In the genomic region with DNA sequence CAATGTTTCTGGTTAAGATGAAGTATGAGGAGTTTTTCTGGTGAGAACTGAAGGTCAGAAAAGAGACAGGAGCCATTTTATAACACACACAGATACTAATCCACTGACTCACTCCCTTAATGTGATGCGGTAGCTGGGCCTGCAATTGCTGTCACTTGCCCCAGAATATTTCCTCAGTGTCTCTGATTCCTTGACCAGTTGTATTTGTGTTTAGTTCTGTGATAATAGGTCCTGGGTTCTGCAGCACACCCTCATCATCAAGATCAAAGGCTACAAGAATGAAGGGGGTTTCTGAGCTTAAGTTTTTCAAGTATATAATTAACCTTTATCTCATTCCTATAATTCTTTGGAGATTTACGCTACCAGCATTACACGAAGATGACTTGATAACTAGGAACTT, we compare ENCODE assay signal across 16 cellular contexts.
DNase-seq lines count a peak whose midpoint lies in the region; ATAC-seq, FAIRE-seq and TF ChIP-seq lines count a peak whose summit lies in the region.
"Had no signal": no experiment of that assay in that cellular context is flagged by ENCODE, and none has a peak within 500 bp of the region (broad histone marks: within the 10 kb centered on the region; RNA-seq: fewer than 3 reads in every experiment).

No MANE protein-coding gene starts in this region.

- 0% methylated on average over 3 of the region's 3 CpGs for WGBS in HepG2 (ENCODE audit: low lambda C conversion rate)
- WGBS in right lobe of liver (ENCODE audit: insufficient coverage, low coverage, low lambda C conversion rate, missing lambda C conversion rate) = 42% methylated on average over 3 of the region's 3 CpGs
- 17% methylated on average over 3 of the region's 3 CpGs for WGBS in hepatocyte (ENCODE audit: low lambda C conversion rate, missing lambda C conversion rate)
- WGBS in mesodermal cell (ENCODE audit: insufficient coverage in 2 of 2), 2 experiments = no CpG with 5 or more reads among the region's 3 CpGs
- WGBS in GM23248 (ENCODE audit: low coverage in 1 of 2, low lambda C conversion rate in 2 of 2, missing lambda C conversion rate in 2 of 2), 2 experiments = 36 to 41% methylated on average over 3 of the region's 3 CpGs

- H3K9ac ChIP-seq in HepG2 (ENCODE audit: insufficient read depth, low read depth, low read length) (no peak overlapping the region), GM23248 (no peak overlapping the region)
- H3K9ac ChIP-seq: BLaER1 treated with 17β-estradiol and CSF1 and Interleukin-3, amounts not matched to agents 10 nM and 100 nM had no signal

- H3K79me2 ChIP-seq in HepG2 (ENCODE audit: insufficient read depth, low read length) (no peaks in the 10 kb centered on the region), hepatocyte (no peaks in the 10 kb centered on the region), GM23248 (ENCODE audit: insufficient read depth) (no peaks in the 10 kb centered on the region)

- H3K27me3 ChIP-seq in HepG2 (ENCODE audit: control insufficient read depth in 1 of 2, insufficient read depth in 2 of 2, low read length in 2 of 2) (no peaks in the 10 kb centered on the region), right lobe of liver (no peaks in the 10 kb centered on the region), hepatocyte (no peaks in the 10 kb centered on the region), GM23248 (replicated peaks; ENCODE audit: insufficient read depth) (no peaks in the 10 kb centered on the region)

- H3K4me1 ChIP-seq in HepG2 (ENCODE audit: insufficient read depth, low read length) (no peaks in the 10 kb centered on the region), right lobe of liver (no peaks in the 10 kb centered on the region), hepatocyte (ENCODE audit: insufficient read depth) (no peaks in the 10 kb centered on the region), mesodermal cell (ENCODE audit: control insufficient read depth, insufficient read depth, low read length, poor library complexity, severe bottlenecking) (peaks cover 4% of the 10 kb centered on the region), GM23248 (ENCODE audit: insufficient read depth) (no peaks in the 10 kb centered on the region)
- H3K4me1 ChIP-seq: BLaER1 treated with 17β-estradiol and CSF1 and Interleukin-3, amounts not matched to agents 10 nM and 100 nM had no signal

- H3K4me2 ChIP-seq in HepG2 (ENCODE audit: low read depth, low read length) (no peak overlapping the region), hepatocyte (no peak overlapping the region), GM23248 (ENCODE audit: unreplicated experiment) (no peak overlapping the region)
- H3K4me2 ChIP-seq: BLaER1 treated with 17β-estradiol and CSF1 and Interleukin-3, amounts not matched to agents 10 nM and 100 nM had no signal

- no peaks in the 10 kb centered on the region for H3F3A ChIP-seq in GM23248 (ENCODE audit: insufficient read depth)

- intact Hi-C loops in HepG2 (cut with micrococcal nuclease; ENCODE audit: unreplicated experiment) = no loop called here
- intact Hi-C loops in right lobe of liver (cut with DNase I) = no loop called here

- H3K27ac Mint-ChIP-seq in activated naive CD4-positive, alpha-beta T cell treated with anti-CD3 and anti-CD28 coated beads, Interleukin-2, amount 10 ng/mL, durations not matched to agents 7 days and 5 days = no peak overlapping the region
- H3K27ac Mint-ChIP-seq: CD4-positive, CD25-positive, alpha-beta regulatory T cell; H9 had no signal

- H3K4me3 ChIP-seq in HepG2 (replicated peaks in 1 of 3; ENCODE audit: insufficient read depth in 1 of 3, low read depth in 2 of 3, low read length in 3 of 3) (no peak overlapping the region), right lobe of liver (no peak overlapping the region), hepatocyte (no peak overlapping the region), mesodermal cell (ENCODE audit: extremely low read depth, insufficient read depth, low read length, poor library complexity, severe bottlenecking) (no peak overlapping the region), GM23248 (no peak overlapping the region)
- H3K4me3 ChIP-seq: BLaER1 treated with 17β-estradiol and CSF1 and Interleukin-3, amounts not matched to agents 10 nM and 100 nM; GM12878 had no signal

- peaks cover 2% of the 10 kb centered on the region for H3K9me3 Mint-ChIP-seq in activated naive CD4-positive, alpha-beta T cell treated with anti-CD3 and anti-CD28 coated beads, Interleukin-2, amount 10 ng/mL, durations not matched to agents 7 days and 5 days

- H2AFZ ChIP-seq in HepG2 (ENCODE audit: low read length) = no peak overlapping the region
- H2AFZ ChIP-seq in hepatocyte = peak overlapping the region; percentile 2
- H2AFZ ChIP-seq in GM23248 = no peak overlapping the region

- H3K27me3 Mint-ChIP-seq in activated naive CD4-positive, alpha-beta T cell treated with anti-CD3 and anti-CD28 coated beads, Interleukin-2, amount 10 ng/mL, durations not matched to agents 7 days and 5 days = no peaks in the 10 kb centered on the region
- H3K27me3 Mint-ChIP-seq: CD4-positive, CD25-positive, alpha-beta regulatory T cell had no signal

- H4K20me1 ChIP-seq in HepG2 (ENCODE audit: insufficient read depth, low read length) (no peaks in the 10 kb centered on the region), hepatocyte (ENCODE audit: insufficient read depth, poor library complexity, severe bottlenecking) (no peaks in the 10 kb centered on the region), GM23248 (ENCODE audit: insufficient read depth) (no peaks in the 10 kb centered on the region)
- H4K20me1 ChIP-seq: BLaER1 treated with 17β-estradiol and CSF1 and Interleukin-3, amounts not matched to agents 10 nM and 100 nM had no signal

- no peak overlapping the region for H3K27ac ChIP-seq in HepG2 (ENCODE audit: extremely low read length, insufficient read depth, low read length)
- H3K27ac ChIP-seq in right lobe of liver = no peak overlapping the region
- H3K27ac ChIP-seq in hepatocyte = peak overlapping the region; percentile 14
- H3K27ac ChIP-seq in mesodermal cell (ENCODE audit: low read depth, low read length, severe bottlenecking) = peak overlapping the region; percentile 80
- no peak overlapping the region for H3K27ac ChIP-seq in GM23248
- H3K27ac ChIP-seq: 22Rv1; BLaER1 treated with 17β-estradiol and CSF1 and Interleukin-3, amounts not matched to agents 10 nM and 100 nM had no signal

- CTCF ChIA-PET in HepG2 (lab: Yijun Ruan, JAX; ENCODE audit: low intra/inter-chr PET ratio, low total read pairs) = no interaction called here
- CTCF ChIA-PET in activated naive CD4-positive, alpha-beta T cell treated with anti-CD3 and anti-CD28 coated beads, Interleukin-2, amount 10 ng/mL, durations not matched to agents 7 days and 5 days (lab: Charles Lee) = no interaction called here

- no peaks in the 10 kb centered on the region for H3K9me2 ChIP-seq in hepatocyte (replicated peaks; ENCODE audit: insufficient read depth)
- H3K9me2 ChIP-seq in GM23248 (ENCODE audit: insufficient read depth) = no peaks in the 10 kb centered on the region

- H3K4me1 Mint-ChIP-seq in activated naive CD4-positive, alpha-beta T cell treated with anti-CD3 and anti-CD28 coated beads, Interleukin-2, amount 10 ng/mL, durations not matched to agents 7 days and 5 days = no peaks in the 10 kb centered on the region
- H3K4me1 Mint-ChIP-seq: CD4-positive, CD25-positive, alpha-beta regulatory T cell; H9 had no signal

- ATAC-seq in HepG2 = no peak
- ATAC-seq in right lobe of liver = no peak
- ATAC-seq in GM21360 (IDR thresholded peaks at IDR 0.05; ENCODE audit: unreplicated experiment) = no peak
- ATAC-seq in GM18909 (IDR thresholded peaks at IDR 0.05; ENCODE audit: poor library complexity, unreplicated experiment) = no peak
- ATAC-seq: GM12878 had no signal

- no peak for FAIRE-seq in HepG2 (lab: Jason Lieb, UNC)
- FAIRE-seq: GM12878, GM18507 had no signal

- in situ Hi-C loops in HepG2 (cut with HindIII; ENCODE audit: extremely low pct_ligation_motif_present, low pct_unique_long_range_greater_than_20kb) = no loop called here
- in situ Hi-C loops in GM23248 (cut with MboI) = no loop called here

- peak; percentile 1 for DNase-seq in HepG2 (ENCODE audit: low spot score)
- DNase-seq in right lobe of liver = no peak
- peak; percentile 10 for DNase-seq in hepatocyte (ENCODE audit: low spot score)
- no peak for DNase-seq in activated naive CD4-positive, alpha-beta T cell treated with anti-CD3 and anti-CD28 coated beads, Interleukin-2, amount 10 ng/mL, durations not matched to agents 7 days and 5 days
- no peak for DNase-seq in GM23248
- DNase-seq: CD4-positive, CD25-positive, alpha-beta regulatory T cell; DMS79; GOT3; H9 had no signal

- H3K4me3 Mint-ChIP-seq in activated naive CD4-positive, alpha-beta T cell treated with anti-CD3 and anti-CD28 coated beads, Interleukin-2, amount 10 ng/mL, durations not matched to agents 7 days and 5 days = no peak overlapping the region
- H3K4me3 Mint-ChIP-seq: CD4-positive, CD25-positive, alpha-beta regulatory T cell; H9 had no signal

- H3K9me3 ChIP-seq in HepG2 (ENCODE audit: low read length) (no peaks in the 10 kb centered on the region), right lobe of liver (no peaks in the 10 kb centered on the region), hepatocyte (ENCODE audit: low read depth) (no peaks in the 10 kb centered on the region), mesodermal cell (ENCODE audit: control insufficient read depth, low read length) (no peaks in the 10 kb centered on the region), GM23248 (ENCODE audit: low read depth) (no peaks in the 10 kb centered on the region)

- TF ChIP-seq EP300 in HepG2 (IDR thresholded peaks at IDR 0.05; ENCODE audit: low read depth in 2 of 2, low read length in 2 of 2) = no peak
- TF ChIP-seq EP300 in HepG2 (CRISPR knock-in tag; IDR thresholded peaks at IDR 0.05; ENCODE audit: borderline replicate concordance) = no peak

- no peaks in the 10 kb centered on the region for H3K36me3 Mint-ChIP-seq in activated naive CD4-positive, alpha-beta T cell treated with anti-CD3 and anti-CD28 coated beads, Interleukin-2, amount 10 ng/mL, durations not matched to agents 7 days and 5 days
- H3K36me3 Mint-ChIP-seq: CD4-positive, CD25-positive, alpha-beta regulatory T cell had no signal

- TF ChIP-seq RAD21 in HepG2 (CRISPR knock-in tag; IDR thresholded peaks at IDR 0.05) = no peak

- no TSS peak for BruUV-seq in HepG2 (replicated peaks; lab: Mats Ljungman, UMichigan)

- TF ChIP-seq POLR2A in HepG2 (IDR thresholded peaks at IDR 0.05; ENCODE audit: insufficient read depth in 1 of 2, low read depth in 2 of 2, low read length in 2 of 2) (no peak), right lobe of liver (IDR thresholded peaks at IDR 0.05) (no peak)

- POLR2A ChIA-PET in HepG2 (lab: Yijun Ruan, JAX) = no interaction called here

- no peak for TF ChIP-seq CTCF in HepG2 (CRISPR knock-in tag; IDR thresholded peaks at IDR 0.05)
- no peak for TF ChIP-seq CTCF in right lobe of liver (IDR thresholded peaks at IDR 0.05)
- no peak for TF ChIP-seq CTCF in hepatocyte (IDR thresholded peaks at IDR 0.05; ENCODE audit: poor library complexity)

- no peaks in the 10 kb centered on the region for H3K36me3 ChIP-seq in HepG2 (replicated peaks in 1 of 2; ENCODE audit: control insufficient read depth in 1 of 2, insufficient read depth in 2 of 2, low read length in 2 of 2)
- no peaks in the 10 kb centered on the region for H3K36me3 ChIP-seq in right lobe of liver
- H3K36me3 ChIP-seq in hepatocyte (replicated peaks; ENCODE audit: insufficient read depth, low read depth) = no peaks in the 10 kb centered on the region
- H3K36me3 ChIP-seq in mesodermal cell (ENCODE audit: control insufficient read depth, insufficient read depth, low read length) = no peaks in the 10 kb centered on the region
- H3K36me3 ChIP-seq in GM23248 (ENCODE audit: low read depth) = no peaks in the 10 kb centered on the region
- H3K36me3 ChIP-seq: BLaER1 treated with 17β-estradiol and CSF1 and Interleukin-3, amounts not matched to agents 10 nM and 100 nM had no signal

Comparison
In these comparisons a context has a peak if more than half of its experiments do, and no peak if none do; other contexts are left out.
1. DNase-seq: peak in HepG2 (single experiment) and hepatocyte (single experiment); none in right lobe of liver (0 of 3), activated naive CD4-positive, alpha-beta T cell treated with anti-CD3 and anti-CD28 coated beads, Interleukin-2, amount 10 ng/mL, durations not matched to agents 7 days and 5 days (single experiment) and GM23248 (single experiment).
2. H3K27ac ChIP-seq: peak in hepatocyte (single experiment) and mesodermal cell (single experiment); none in HepG2 (single experiment), right lobe of liver (0 of 3) and GM23248 (single experiment).